In genomic region chr14:105060751-105061427, GRCh38 we compare ENCODE assay signal across 10 cellular contexts. TPM values are rescaled to one million over a fixed set of nuclear protein-coding genes. Genes with fewer than 3 reads are reported as not detected.
DNase-seq lines count a peak whose midpoint lies in the region; ATAC-seq, FAIRE-seq and TF ChIP-seq lines count a peak whose summit lies in the region.
"Had no signal": no experiment of that assay in that cellular context is flagged by ENCODE, and none has a peak within 500 bp of the region (broad histone marks: within the 10 kb centered on the region; RNA-seq: fewer than 3 reads in every experiment).

No MANE protein-coding gene starts in this region.

- 80 to 83% methylated on average over 30 of the region's 30 CpGs for WGBS in pancreas, 2 donors
- WGBS in trophoblast cell (ENCODE audit: extremely low coverage, insufficient coverage, insufficient read length), result no CpG with 5 or more reads among the region's 30 CpGs

- H3K27ac ChIP-seq in Peyer's patch, result peak overlapping the region; percentile 67 to 95 (median 84)
- peak overlapping the region; percentile 20 for H3K27ac ChIP-seq in duodenal mucosa (ENCODE audit: low read depth, low read length)
- peak overlapping the region in 1 of 4 donors; percentile 23 for H3K27ac ChIP-seq in pancreas
- H3K27ac ChIP-seq in RWPE1, result no peak overlapping the region
- H3K27ac ChIP-seq in trophoblast cell (ENCODE audit: low read depth, low read length), result no peak overlapping the region

- H3K27me3 ChIP-seq in Peyer's patch, result no peaks in the 10 kb centered on the region
- H3K27me3 ChIP-seq in duodenal mucosa (ENCODE audit: control insufficient read depth in 1 of 2, insufficient read depth in 2 of 2, low read length in 2 of 2), result no peaks in the 10 kb centered on the region
- no peaks in the 10 kb centered on the region for H3K27me3 ChIP-seq in pancreas
- peaks cover 7% of the 10 kb centered on the region for H3K27me3 ChIP-seq in trophoblast cell (ENCODE audit: insufficient read depth, low read length)

- H3K79me1 ChIP-seq in trophoblast cell (ENCODE audit: low read length), result no peaks in the 10 kb centered on the region

- H3K9me3 ChIP-seq in Peyer's patch, result no peaks in the 10 kb centered on the region
- no peaks in the 10 kb centered on the region for H3K9me3 ChIP-seq in duodenal mucosa (ENCODE audit: control insufficient read depth in 1 of 2, low read length in 2 of 2)
- H3K9me3 ChIP-seq in pancreas, result no peaks in the 10 kb centered on the region
- peaks cover 3% of the 10 kb centered on the region for H3K9me3 ChIP-seq in trophoblast cell (ENCODE audit: insufficient read depth, low read depth, low read length)

- no peak overlapping the region for H3K23ac ChIP-seq in trophoblast cell (ENCODE audit: low read length)

- H2AFZ ChIP-seq in trophoblast cell (ENCODE audit: insufficient read depth, low read length, poor library complexity), result no peak overlapping the region

- H3K14ac ChIP-seq in trophoblast cell (ENCODE audit: low read length), result no peak overlapping the region

- no peak overlapping the region for H2BK120ac ChIP-seq in trophoblast cell (ENCODE audit: insufficient read depth, low read length, poor library complexity)

- FAIRE-seq in pancreas (lab: Jason Lieb, UNC), result no peak
- FAIRE-seq: astrocyte had no signal

- CTCF ChIA-PET in RWPE1 (lab: Yijun Ruan, JAX), result no interaction called here

- H4K91ac ChIP-seq in trophoblast cell (ENCODE audit: low read depth, low read length), result no peak overlapping the region

- H4K8ac ChIP-seq in trophoblast cell (ENCODE audit: low read depth, low read length), result no peak overlapping the region

- TF ChIP-seq POLR2A in Peyer's patch (IDR thresholded peaks at IDR 0.05), result no peak

- DNase-seq in GF-D8 (lab: John Stamatoyannopoulos, UW) (peak; percentile 25), Peyer's patch (peak; percentile 56 to 85 (median 83)), pancreas (peak in 1 of 6 donors; percentile 54), RWPE1 (ENCODE audit: low spot score) (no peak), HuH-7 (ENCODE audit: low spot score) (no peak), trophoblast cell (no peak)
- DNase-seq: NCI-H1048 had no signal

- H3K36me3 ChIP-seq in Peyer's patch (no peaks in the 10 kb centered on the region), duodenal mucosa (ENCODE audit: control insufficient read depth in 1 of 2, insufficient read depth in 2 of 2, low read length in 2 of 2) (no peaks in the 10 kb centered on the region), pancreas (no peaks in the 10 kb centered on the region), trophoblast cell (ENCODE audit: control insufficient read depth in 1 of 2, insufficient read depth in 2 of 2, low read length in 2 of 2) (no peaks in the 10 kb centered on the region)

- H2AK5ac ChIP-seq in trophoblast cell (ENCODE audit: low read length), result no peak overlapping the region

- no peak overlapping the region for H2BK12ac ChIP-seq in trophoblast cell (ENCODE audit: low read length)

- H3K4me3 ChIP-seq in Peyer's patch, result peak overlapping the region; percentile 20 to 49 (median 28)
- peak overlapping the region; percentile 13 to 51 for H3K4me3 ChIP-seq in duodenal mucosa (ENCODE audit: low read depth in 1 of 2, low read length in 2 of 2)
- peak overlapping the region in 1 of 4 donors; percentile 15 for H3K4me3 ChIP-seq in pancreas
- H3K4me3 ChIP-seq in trophoblast cell (ENCODE audit: low read depth, low read length), result no peak overlapping the region

- POLR2A ChIA-PET in RWPE1 (lab: Yijun Ruan, JAX; ENCODE audit: low non-redundant PET), result no interaction called here

- H3K4me2 ChIP-seq in trophoblast cell (ENCODE audit: low read length), result no peak overlapping the region

- H2BK5ac ChIP-seq in trophoblast cell (ENCODE audit: low read depth, low read length, poor library complexity), result no peak overlapping the region

- H3K9ac ChIP-seq in duodenal mucosa (ENCODE audit: low read depth in 1 of 2, low read length in 2 of 2) (peak overlapping the region; percentile 25 to 48), trophoblast cell (ENCODE audit: low read length) (no peak overlapping the region)

- no peak overlapping the region for H3K18ac ChIP-seq in trophoblast cell (ENCODE audit: low read length)

- ATAC-seq in pancreas, result peak in 3 of 4 donors; percentile 8 to 42 (median 28)
- no peak for ATAC-seq in HG03520 (IDR thresholded peaks at IDR 0.05; ENCODE audit: unreplicated experiment)

- intact Hi-C loops in pancreas (cut with DNase I), result no loop called here

- H3K4me1 ChIP-seq in Peyer's patch, result peaks cover 0 to 22% (median 15%) of the 10 kb centered on the region in 4 donors
- H3K4me1 ChIP-seq in duodenal mucosa (ENCODE audit: control insufficient read depth in 1 of 2, insufficient read depth in 2 of 2, low read length in 2 of 2), result peaks cover 3 to 29% of the 10 kb centered on the region in 2 donors
- H3K4me1 ChIP-seq in pancreas, result peaks cover 0 to 3% (median 0%) of the 10 kb centered on the region in 3 donors
- no peaks in the 10 kb centered on the region for H3K4me1 ChIP-seq in trophoblast cell (ENCODE audit: control insufficient read depth in 1 of 2, insufficient read depth in 2 of 2, low read length in 2 of 2)

- no peak overlapping the region for H3K4ac ChIP-seq in trophoblast cell (ENCODE audit: low read depth, low read length)

- no peak overlapping the region for H4K12ac ChIP-seq in trophoblast cell (ENCODE audit: low read depth, low read length)

- no peak for TF ChIP-seq CTCF in Peyer's patch (IDR thresholded peaks at IDR 0.05)
- TF ChIP-seq CTCF in pancreas (IDR thresholded peaks at IDR 0.05), result no peak
- TF ChIP-seq CTCF in RWPE1 (conservative IDR thresholded peaks at IDR 0.05; ENCODE audit: low read depth), result no peak

- peaks cover 1% of the 10 kb centered on the region for H3K79me2 ChIP-seq in trophoblast cell (ENCODE audit: control insufficient read depth, insufficient read depth, low read length, poor library complexity)

RNA-seq across cellular contexts. Expression of gene GPR132, which starts 4.3 kb away (rescaled TPM):
- 10 to 100 TPM in 1 of 4 donors, 1 to 10 TPM in 3; 1.5 to 29.7 (median 4.2) TPM for total RNA-seq in Peyer's patch
- total RNA-seq in pancreas, result 1 to 10 TPM in 2 of 6 donors, under 1 TPM in 4; 0.14 to 2.3 (median 0.76) TPM
- polyA plus RNA-seq in pancreas, result under 1 TPM; 0.38 to 0.46 TPM
- polyA plus RNA-seq in trophoblast cell (2013), result 0.04 and 0.10 TPM in 2 replicates

RNA-seq across cellular contexts. Expression of gene CDCA4, which starts 40.0 kb away (rescaled TPM):
- total RNA-seq in Peyer's patch, result 1 to 10 TPM; 3.7 to 9.1 (median 6.6) TPM
- total RNA-seq in pancreas, result 1 to 10 TPM; 1.2 to 3.5 (median 2.6) TPM
- 1 to 10 TPM; 3.1 to 3.3 TPM for polyA plus RNA-seq in pancreas
- 16.8 and 18.1 TPM in 2 replicates for polyA plus RNA-seq in trophoblast cell (2013)

Comparison
In these comparisons a context has a peak if more than half of its experiments do, and no peak if none do; other contexts are left out.
1. DNase-seq: peak in GF-D8 (single experiment) and Peyer's patch (3 of 3); none in RWPE1 (single experiment), HuH-7 (single experiment) and trophoblast cell (0 of 2).
2. H3K27ac ChIP-seq: peak in Peyer's patch (4 of 4) and duodenal mucosa (single experiment); none in RWPE1 (single experiment) and trophoblast cell (single experiment).